Comparison of ENCODE assay signal across 1 cellular context in the genomic region with DNA sequence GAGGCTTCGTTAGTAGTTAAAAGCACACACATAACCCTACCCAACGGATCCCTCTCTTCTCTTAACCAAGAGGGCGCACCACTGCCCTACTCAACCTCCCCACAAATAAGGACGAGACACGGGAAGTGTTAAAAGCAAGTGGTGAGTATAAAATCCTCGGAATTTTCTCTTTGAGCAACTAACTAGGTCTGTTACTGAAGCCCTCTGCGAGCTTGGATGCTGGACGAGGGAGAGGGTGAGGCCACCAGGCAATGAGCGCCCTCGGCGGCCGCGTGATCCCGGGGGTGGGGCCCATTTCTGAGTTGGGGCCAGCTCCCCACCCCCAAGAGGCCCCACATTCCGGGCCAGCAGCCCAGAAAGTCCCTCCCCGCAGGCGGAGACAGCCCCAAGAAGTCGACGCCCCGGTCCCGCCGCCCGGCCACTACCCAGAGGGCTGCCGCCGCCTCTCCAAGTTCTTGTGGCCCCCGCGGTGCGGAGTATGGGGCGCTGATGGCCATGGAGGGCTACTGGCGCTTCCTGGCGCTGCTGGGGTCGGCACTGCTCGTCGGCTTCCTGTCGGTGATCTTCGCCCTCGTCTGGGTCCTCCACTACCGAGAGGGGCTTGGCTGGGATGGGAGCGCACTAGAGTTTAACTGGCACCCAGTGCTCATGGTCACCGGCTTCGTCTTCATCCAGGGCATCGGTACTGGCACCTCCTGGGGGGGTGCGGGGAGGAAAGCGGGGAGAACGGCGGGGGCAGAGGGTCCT.
TF ChIP-seq lines count a peak whose summit lies in the region.

TSS of gene CYBRD1 (plus strand) at position 418 of the 747 bp plus-strand sequence. CDS start at position 490, 72 bp downstream.

TF ChIP-seq in WTC11, 78 proteins besides CTCF, POLR2A, EP300 and RAD21 (continued from another document and continues in another):
- TF ChIP-seq AFF4 (CRISPR knock-in tag; IDR thresholded peaks at IDR 0.05; ENCODE audit: borderline replicate concordance), result no peak
- TF ChIP-seq USF1 (CRISPR knock-in tag; IDR thresholded peaks at IDR 0.05), result peak; percentile 46; the same call in 1 of the 2 replicates
- no peak for TF ChIP-seq ZSCAN18 (CRISPR knock-in tag; IDR thresholded peaks at IDR 0.05)
- TF ChIP-seq NR3C1 (CRISPR knock-in tag; conservative IDR thresholded peaks at IDR 0.05; ENCODE audit: low read depth), result no peak
- no peak for TF ChIP-seq ELF4 (CRISPR knock-in tag; IDR thresholded peaks at IDR 0.05; ENCODE audit: low read depth)
- TF ChIP-seq SMAD4 (CRISPR knock-in tag; IDR thresholded peaks at IDR 0.05), result no peak
- TF ChIP-seq ZMAT4 (CRISPR knock-in tag; IDR thresholded peaks at IDR 0.05), result no peak
- peak; percentile 35; the same call in 1 of the 2 replicates for TF ChIP-seq ZNF423 (CRISPR knock-in tag; IDR thresholded peaks at IDR 0.05)
- no peak for TF ChIP-seq GRHL2 (CRISPR knock-in tag; IDR thresholded peaks at IDR 0.05; ENCODE audit: insufficient replicate concordance, severe bottlenecking)
- TF ChIP-seq, protein P1, sequence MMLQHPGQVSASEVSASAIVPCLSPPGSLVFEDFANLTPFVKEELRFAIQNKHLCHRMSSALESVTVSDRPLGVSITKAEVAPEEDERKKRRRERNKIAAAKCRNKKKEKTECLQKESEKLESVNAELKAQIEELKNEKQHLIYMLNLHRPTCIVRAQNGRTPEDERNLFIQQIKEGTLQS (CRISPR knock-in tag; conservative IDR thresholded peaks at IDR 0.05), result no peak
- TF ChIP-seq E2F1 (CRISPR knock-in tag; IDR thresholded peaks at IDR 0.05), result no peak
- no peak for TF ChIP-seq E2F4 (CRISPR knock-in tag; IDR thresholded peaks at IDR 0.05; ENCODE audit: borderline replicate concordance, low read depth)
- no peak for TF ChIP-seq RORB (CRISPR knock-in tag; IDR thresholded peaks at IDR 0.05)
- no peak for TF ChIP-seq NFYB (CRISPR knock-in tag; conservative IDR thresholded peaks at IDR 0.05; ENCODE audit: low read depth)
- TF ChIP-seq, protein P2, sequence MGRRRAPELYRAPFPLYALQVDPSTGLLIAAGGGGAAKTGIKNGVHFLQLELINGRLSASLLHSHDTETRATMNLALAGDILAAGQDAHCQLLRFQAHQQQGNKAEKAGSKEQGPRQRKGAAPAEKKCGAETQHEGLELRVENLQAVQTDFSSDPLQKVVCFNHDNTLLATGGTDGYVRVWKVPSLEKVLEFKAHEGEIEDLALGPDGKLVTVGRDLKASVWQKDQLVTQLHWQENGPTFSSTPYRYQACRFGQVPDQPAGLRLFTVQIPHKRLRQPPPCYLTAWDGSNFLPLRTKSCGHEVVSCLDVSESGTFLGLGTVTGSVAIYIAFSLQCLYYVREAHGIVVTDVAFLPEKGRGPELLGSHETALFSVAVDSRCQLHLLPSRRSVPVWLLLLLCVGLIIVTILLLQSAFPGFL (CRISPR knock-in tag; IDR thresholded peaks at IDR 0.05; ENCODE audit: borderline replicate concordance), result no peak
- TF ChIP-seq ZNF671 (CRISPR knock-in tag; IDR thresholded peaks at IDR 0.05), result no peak
- no peak for TF ChIP-seq JUN (CRISPR knock-in tag; IDR thresholded peaks at IDR 0.05)
- TF ChIP-seq CREM (CRISPR knock-in tag; IDR thresholded peaks at IDR 0.05), result no peak
- TF ChIP-seq, protein P3, sequence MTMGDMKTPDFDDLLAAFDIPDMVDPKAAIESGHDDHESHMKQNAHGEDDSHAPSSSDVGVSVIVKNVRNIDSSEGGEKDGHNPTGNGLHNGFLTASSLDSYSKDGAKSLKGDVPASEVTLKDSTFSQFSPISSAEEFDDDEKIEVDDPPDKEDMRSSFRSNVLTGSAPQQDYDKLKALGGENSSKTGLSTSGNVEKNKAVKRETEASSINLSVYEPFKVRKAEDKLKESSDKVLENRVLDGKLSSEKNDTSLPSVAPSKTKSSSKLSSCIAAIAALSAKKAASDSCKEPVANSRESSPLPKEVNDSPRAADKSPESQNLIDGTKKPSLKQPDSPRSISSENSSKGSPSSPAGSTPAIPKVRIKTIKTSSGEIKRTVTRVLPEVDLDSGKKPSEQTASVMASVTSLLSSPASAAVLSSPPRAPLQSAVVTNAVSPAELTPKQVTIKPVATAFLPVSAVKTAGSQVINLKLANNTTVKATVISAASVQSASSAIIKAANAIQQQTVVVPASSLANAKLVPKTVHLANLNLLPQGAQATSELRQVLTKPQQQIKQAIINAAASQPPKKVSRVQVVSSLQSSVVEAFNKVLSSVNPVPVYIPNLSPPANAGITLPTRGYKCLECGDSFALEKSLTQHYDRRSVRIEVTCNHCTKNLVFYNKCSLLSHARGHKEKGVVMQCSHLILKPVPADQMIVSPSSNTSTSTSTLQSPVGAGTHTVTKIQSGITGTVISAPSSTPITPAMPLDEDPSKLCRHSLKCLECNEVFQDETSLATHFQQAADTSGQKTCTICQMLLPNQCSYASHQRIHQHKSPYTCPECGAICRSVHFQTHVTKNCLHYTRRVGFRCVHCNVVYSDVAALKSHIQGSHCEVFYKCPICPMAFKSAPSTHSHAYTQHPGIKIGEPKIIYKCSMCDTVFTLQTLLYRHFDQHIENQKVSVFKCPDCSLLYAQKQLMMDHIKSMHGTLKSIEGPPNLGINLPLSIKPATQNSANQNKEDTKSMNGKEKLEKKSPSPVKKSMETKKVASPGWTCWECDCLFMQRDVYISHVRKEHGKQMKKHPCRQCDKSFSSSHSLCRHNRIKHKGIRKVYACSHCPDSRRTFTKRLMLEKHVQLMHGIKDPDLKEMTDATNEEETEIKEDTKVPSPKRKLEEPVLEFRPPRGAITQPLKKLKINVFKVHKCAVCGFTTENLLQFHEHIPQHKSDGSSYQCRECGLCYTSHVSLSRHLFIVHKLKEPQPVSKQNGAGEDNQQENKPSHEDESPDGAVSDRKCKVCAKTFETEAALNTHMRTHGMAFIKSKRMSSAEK (CRISPR knock-in tag; IDR thresholded peaks at IDR 0.05; ENCODE audit: borderline replicate concordance), result no peak
- TF ChIP-seq MXD4 (CRISPR knock-in tag; IDR thresholded peaks at IDR 0.05; ENCODE audit: borderline replicate concordance), result no peak
- TF ChIP-seq TP53 (CRISPR knock-in tag; IDR thresholded peaks at IDR 0.05), result no peak
- TF ChIP-seq TEAD1 (CRISPR knock-in tag; IDR thresholded peaks at IDR 0.05), result peak; percentile 60; the same call in 1 of the 2 replicates
- TF ChIP-seq ZNF396 (CRISPR knock-in tag; IDR thresholded peaks at IDR 0.05; ENCODE audit: borderline replicate concordance), result no peak
- TF ChIP-seq, protein P4, sequence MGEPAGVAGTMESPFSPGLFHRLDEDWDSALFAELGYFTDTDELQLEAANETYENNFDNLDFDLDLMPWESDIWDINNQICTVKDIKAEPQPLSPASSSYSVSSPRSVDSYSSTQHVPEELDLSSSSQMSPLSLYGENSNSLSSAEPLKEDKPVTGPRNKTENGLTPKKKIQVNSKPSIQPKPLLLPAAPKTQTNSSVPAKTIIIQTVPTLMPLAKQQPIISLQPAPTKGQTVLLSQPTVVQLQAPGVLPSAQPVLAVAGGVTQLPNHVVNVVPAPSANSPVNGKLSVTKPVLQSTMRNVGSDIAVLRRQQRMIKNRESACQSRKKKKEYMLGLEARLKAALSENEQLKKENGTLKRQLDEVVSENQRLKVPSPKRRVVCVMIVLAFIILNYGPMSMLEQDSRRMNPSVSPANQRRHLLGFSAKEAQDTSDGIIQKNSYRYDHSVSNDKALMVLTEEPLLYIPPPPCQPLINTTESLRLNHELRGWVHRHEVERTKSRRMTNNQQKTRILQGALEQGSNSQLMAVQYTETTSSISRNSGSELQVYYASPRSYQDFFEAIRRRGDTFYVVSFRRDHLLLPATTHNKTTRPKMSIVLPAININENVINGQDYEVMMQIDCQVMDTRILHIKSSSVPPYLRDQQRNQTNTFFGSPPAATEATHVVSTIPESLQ (CRISPR knock-in tag; IDR thresholded peaks at IDR 0.05), result no peak
- TF ChIP-seq ZNF138 (CRISPR knock-in tag; conservative IDR thresholded peaks at IDR 0.05), result no peak
- no peak for TF ChIP-seq ZNF263 (CRISPR knock-in tag; IDR thresholded peaks at IDR 0.05; ENCODE audit: low read depth)
- TF ChIP-seq ZNF317 (CRISPR knock-in tag; IDR thresholded peaks at IDR 0.05; ENCODE audit: borderline replicate concordance, low read depth), result no peak; the same call in 1 of the 2 replicates
- no peak for TF ChIP-seq CBFB (CRISPR knock-in tag; IDR thresholded peaks at IDR 0.05; ENCODE audit: low read depth)
- TF ChIP-seq NFATC4 (CRISPR knock-in tag; IDR thresholded peaks at IDR 0.05), result no peak
- no peak for TF ChIP-seq EMX1 (CRISPR knock-in tag; IDR thresholded peaks at IDR 0.05)
- no peak for TF ChIP-seq ESRRA (CRISPR knock-in tag; IDR thresholded peaks at IDR 0.05; ENCODE audit: borderline replicate concordance)
- TF ChIP-seq TCF7 (CRISPR knock-in tag; IDR thresholded peaks at IDR 0.05; ENCODE audit: low read depth), result no peak
- TF ChIP-seq, protein P5, sequence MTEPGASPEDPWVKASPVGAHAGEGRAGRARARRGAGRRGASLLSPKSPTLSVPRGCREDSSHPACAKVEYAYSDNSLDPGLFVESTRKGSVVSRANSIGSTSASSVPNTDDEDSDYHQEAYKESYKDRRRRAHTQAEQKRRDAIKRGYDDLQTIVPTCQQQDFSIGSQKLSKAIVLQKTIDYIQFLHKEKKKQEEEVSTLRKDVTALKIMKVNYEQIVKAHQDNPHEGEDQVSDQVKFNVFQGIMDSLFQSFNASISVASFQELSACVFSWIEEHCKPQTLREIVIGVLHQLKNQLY (CRISPR knock-in tag; IDR thresholded peaks at IDR 0.05), result no peak
- TF ChIP-seq, protein P6, sequence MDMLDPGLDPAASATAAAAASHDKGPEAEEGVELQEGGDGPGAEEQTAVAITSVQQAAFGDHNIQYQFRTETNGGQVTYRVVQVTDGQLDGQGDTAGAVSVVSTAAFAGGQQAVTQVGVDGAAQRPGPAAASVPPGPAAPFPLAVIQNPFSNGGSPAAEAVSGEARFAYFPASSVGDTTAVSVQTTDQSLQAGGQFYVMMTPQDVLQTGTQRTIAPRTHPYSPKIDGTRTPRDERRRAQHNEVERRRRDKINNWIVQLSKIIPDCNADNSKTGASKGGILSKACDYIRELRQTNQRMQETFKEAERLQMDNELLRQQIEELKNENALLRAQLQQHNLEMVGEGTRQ (CRISPR knock-in tag; IDR thresholded peaks at IDR 0.05), result no peak
- no peak for TF ChIP-seq SMAD3 (CRISPR knock-in tag; IDR thresholded peaks at IDR 0.05; ENCODE audit: borderline replicate concordance)
- TF ChIP-seq FOXP1 (CRISPR knock-in tag; IDR thresholded peaks at IDR 0.05; ENCODE audit: borderline replicate concordance), result no peak
- peak; percentile 45; the same call in 1 of the 2 replicates for TF ChIP-seq SP1 (CRISPR knock-in tag; conservative IDR thresholded peaks at IDR 0.05)
